9 cellular contexts compared by ENCODE assay signal in the genomic region with DNA sequence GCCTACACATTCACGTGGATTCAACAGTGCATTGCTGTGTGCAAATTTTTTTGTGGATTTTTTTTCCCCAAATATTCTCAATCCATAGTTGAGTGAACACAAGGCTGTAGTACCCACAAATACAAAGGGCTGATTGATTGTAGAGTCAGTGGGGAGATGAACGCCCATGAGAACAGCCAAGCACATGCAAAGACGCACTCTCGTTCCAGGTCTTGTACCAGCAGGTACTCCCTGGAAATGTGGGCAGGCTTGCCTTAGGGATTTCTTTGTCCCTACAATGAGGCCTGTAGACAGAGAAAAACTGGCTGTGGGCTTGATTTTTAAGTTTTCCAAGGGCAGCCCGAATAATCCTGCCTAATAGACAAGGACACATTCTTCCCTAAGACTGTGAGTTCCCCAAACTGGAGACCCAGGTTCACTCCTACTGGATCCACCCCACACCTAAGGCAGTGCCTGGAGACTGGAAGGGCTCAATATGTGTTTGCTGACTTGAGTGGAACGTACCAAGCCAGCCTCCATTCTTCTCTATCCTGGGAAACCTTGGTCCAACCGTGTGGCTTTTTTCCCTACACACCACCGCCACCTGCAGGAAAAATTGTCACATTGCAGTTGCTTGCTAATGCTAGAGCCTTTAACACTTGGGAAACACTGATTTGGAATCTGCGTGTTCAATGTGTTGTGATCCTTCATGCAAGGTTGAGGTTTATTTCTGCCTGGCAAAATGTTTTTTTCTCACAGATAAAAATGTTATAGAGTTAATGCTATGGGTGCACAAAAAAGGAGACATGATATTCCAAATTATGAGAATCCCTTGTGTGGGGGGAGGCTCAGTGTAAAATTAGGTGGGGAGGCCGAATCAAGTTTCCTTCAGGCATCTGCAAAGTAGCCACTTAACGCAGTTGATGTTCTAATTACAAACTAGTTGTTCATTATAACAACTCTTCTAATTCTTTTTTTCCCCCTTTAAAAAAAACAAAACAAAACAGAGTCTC. TPM values are rescaled to one million over a fixed set of nuclear protein-coding genes. Genes with fewer than 3 reads are reported as not detected.
DNase-seq lines count a peak whose midpoint lies in the region; ATAC-seq and TF ChIP-seq lines count a peak whose summit lies in the region.
"Had no signal": no experiment of that assay in that cellular context is flagged by ENCODE, and none has a peak within 500 bp of the region (broad histone marks: within the 10 kb centered on the region; RNA-seq: fewer than 3 reads in every experiment).

No MANE protein-coding gene starts in this region.

- DNase-seq in AML-193 (lab: John Stamatoyannopoulos, UW) (peak; percentile 31 to 48), GM13976 (ENCODE audit: low spot score) (peak; percentile 41), MG63 (peak; percentile 39), Peyer's patch (peak; percentile 22 to 78 (median 50)), dorsolateral prefrontal cortex (peak; percentile 59 to 84 (median 74)), lung (ENCODE audit: low spot score) (peak; percentile 66), uterus (peak; percentile 34 to 41)

- H3K27me3 ChIP-seq in MG63, result no peaks in the 10 kb centered on the region
- H3K27me3 ChIP-seq in Peyer's patch, result no peaks in the 10 kb centered on the region
- H3K27me3 ChIP-seq in dorsolateral prefrontal cortex, result no peaks in the 10 kb centered on the region
- peaks cover 4% of the 10 kb centered on the region for H3K27me3 ChIP-seq in lung (ENCODE audit: control insufficient read depth, insufficient read depth)
- H3K27me3 ChIP-seq in uterus, result no peaks in the 10 kb centered on the region

- TF ChIP-seq CTCF in GM13976 (IDR thresholded peaks at IDR 0.05; ENCODE audit: borderline replicate concordance, control extremely low read depth, extremely low read depth, insufficient read depth, missing control alignments) (peak; percentile 64), Peyer's patch (IDR thresholded peaks at IDR 0.05) (peak; percentile 26 to 88 (median 73)), dorsolateral prefrontal cortex (IDR thresholded peaks at IDR 0.05 in 54 of 56, conservative IDR thresholded peaks at IDR 0.05 in 2 of 56; ENCODE audit: low read depth in 1 of 56, partially characterized antibody in 56 of 56) (peak; percentile 86 to 99 (median 96)), lung (IDR thresholded peaks at IDR 0.05; ENCODE audit: control extremely low read depth, extremely low read depth) (peak; percentile 82), uterus (IDR thresholded peaks at IDR 0.05) (peak; percentile 62 to 78 (median 70))

- WGBS in lung, 2 donors, result 56 to 57% methylated on average over 11 of the region's 11 CpGs

- TF ChIP-seq POLR2A in Peyer's patch (IDR thresholded peaks at IDR 0.05), result no peak
- TF ChIP-seq POLR2A in uterus (IDR thresholded peaks at IDR 0.05), result no peak

- H3K36me3 ChIP-seq in MG63, result no peaks in the 10 kb centered on the region
- H3K36me3 ChIP-seq in Peyer's patch, result no peaks in the 10 kb centered on the region
- H3K36me3 ChIP-seq in lung (ENCODE audit: control insufficient read depth in 2 of 2, insufficient read depth in 2 of 2, low read length in 2 of 2), result no peaks in the 10 kb centered on the region
- H3K36me3 ChIP-seq in uterus, result no peaks in the 10 kb centered on the region

- in situ Hi-C loops in GM13976 (cut with MboI; ENCODE audit: low sequenced_read_pairs, unreplicated experiment), result loop anchor here (10.0 to 25.0 kb wide), 2 partner anchors 299 to 611 kb away; no protein-coding TSS in a partner anchor

- H3K4me1 ChIP-seq in Peyer's patch, result no peaks in the 10 kb centered on the region
- H3K4me1 ChIP-seq in lung (ENCODE audit: control insufficient read depth in 2 of 2, insufficient read depth in 2 of 2, low read length in 2 of 2), result no peaks in the 10 kb centered on the region
- H3K4me1 ChIP-seq in uterus, result no peaks in the 10 kb centered on the region

- H3K4me3 ChIP-seq in MG63 (no peak overlapping the region), Peyer's patch (no peak overlapping the region), dorsolateral prefrontal cortex (peak overlapping the region in 42 of 59 donors; percentile 3 to 59 (median 33)), lung (no peak overlapping the region), uterus (no peak overlapping the region)

- H3K9me3 ChIP-seq in MG63 (no peaks in the 10 kb centered on the region), Peyer's patch (no peaks in the 10 kb centered on the region), lung (ENCODE audit: control insufficient read depth in 2 of 2, insufficient read depth in 1 of 2, low read length in 1 of 2) (no peaks in the 10 kb centered on the region), uterus (no peaks in the 10 kb centered on the region)

- H3K27ac ChIP-seq in Peyer's patch (no peak overlapping the region), dorsolateral prefrontal cortex (peak overlapping the region in 8 of 59 donors; percentile 10 to 54 (median 40)), lung (ENCODE audit: low read depth in 1 of 2, low read length in 1 of 2) (no peak overlapping the region), uterus (no peak overlapping the region)

- intact Hi-C loops in dorsolateral prefrontal cortex (cut with DNase I) (loop anchor here (1.0 to 10.0 kb wide), 8 partner anchors 89 to 934 kb away; no protein-coding TSS in a partner anchor), uterus (cut with DNase I; ENCODE audit: low total_unique reads) (loop anchor here (10.0 kb wide), 1 partner anchor 301 kb away; no protein-coding TSS in a partner anchor)

- ATAC-seq in lung (ENCODE audit: insufficient read depth, low FRiP score) (peak; percentile 82), HG03095 (IDR thresholded peaks at IDR 0.05; ENCODE audit: unreplicated experiment) (no peak)

RNA-seq across cellular contexts. Expression of gene PPP1R17, which starts 49.3 kb away (rescaled TPM):
- total RNA-seq in MG63 (2014; rRNA removed; shearing (Covaris generic); ENCODE audit: low replicate concordance), result not detected in 2 replicates
- total RNA-seq in Peyer's patch (not detected), dorsolateral prefrontal cortex (1 to 10 TPM in 42 of 120 experiments, under 1 TPM in 64, not detected in 14; 0.20 to 2.6 (median 0.78) TPM), lung (not detected), uterus (not detected)
- under 1 TPM in 1 of 2 donors, not detected in 1; 0.63 TPM for polyA plus RNA-seq in lung
- polyA plus RNA-seq: IgD-negative memory B cell had no signal

Comparison
In these comparisons a context has a peak if more than half of its experiments do, and no peak if none do; other contexts are left out.
1. H3K4me3 ChIP-seq: peak in dorsolateral prefrontal cortex (42 of 59); none in MG63 (single experiment), Peyer's patch (0 of 4), lung (single experiment) and uterus (0 of 2).
2. Peak in every context shown above with its lines, with median percentiles within 50 percentile points of each other: DNase-seq and CTCF ChIP-seq.